ENCODE assay signal across 8 cellular contexts in genomic region chr5:132496631-132497487, GRCh38. TPM values are rescaled to one million over a fixed set of nuclear protein-coding genes. Genes with fewer than 3 reads are reported as not detected.
DNase-seq lines count a peak whose midpoint lies in the region; TF ChIP-seq lines count a peak whose summit lies in the region.

No MANE protein-coding gene starts in this region.

- no peak for TF ChIP-seq CTCF in WI38 (IDR thresholded peaks at IDR 0.05; ENCODE audit: low read depth, low read length)
- no peak for TF ChIP-seq CTCF in colonic mucosa (IDR thresholded peaks at IDR 0.05)

- intact Hi-C loops in colonic mucosa (cut with DNase I), result no loop called here

- H3K27me3 ChIP-seq in MG63 (no peaks in the 10 kb centered on the region), colonic mucosa (no peaks in the 10 kb centered on the region)

- DNase-seq in DMS 273 (lab: John Stamatoyannopoulos, UW; ENCODE audit: unreplicated experiment) (peak; percentile 78), DMS 273 treated with DMSO at 0.1 percent for 48 hours (lab: John Stamatoyannopoulos, UW) (no peak), H4 (ENCODE audit: low spot score) (peak; percentile 80), MG63 (peak; percentile 95), colonic mucosa (peak; percentile 95), kidney glomerular epithelial cell (lab: John Stamatoyannopoulos, UW) (peak; percentile 73)
- DNase-seq in stimulated activated CD4-positive, alpha-beta T cell treated with anti-CD3 and anti-CD28 coated beads, Interleukin-15, amount 100 ng/mL, for 24 hours, result peak; percentile 81

- H3K27ac ChIP-seq in colonic mucosa, result peak overlapping the region; percentile 91

- no peaks in the 10 kb centered on the region for H3K9me3 ChIP-seq in MG63
- no peaks in the 10 kb centered on the region for H3K9me3 ChIP-seq in colonic mucosa

- H3K36me3 ChIP-seq in MG63, result no peaks in the 10 kb centered on the region
- no peaks in the 10 kb centered on the region for H3K36me3 ChIP-seq in colonic mucosa

- H3K4me1 ChIP-seq in colonic mucosa, result peaks cover 27% of the 10 kb centered on the region

- H3K4me3 ChIP-seq in MG63 (peak overlapping the region; percentile 54), WI38 (ENCODE audit: low read depth, low read length) (peak overlapping the region; percentile 71), colonic mucosa (peak overlapping the region; percentile 41)

- H3K9ac ChIP-seq in colonic mucosa (ENCODE audit: low read depth in 2 of 2, low read length in 2 of 2), result peak overlapping the region; percentile 71 to 95

RNA-seq across cellular contexts. Expression of gene IRF1, which starts 6.3 kb away (rescaled TPM):
- total RNA-seq in H4 (2014; rRNA removed; shearing (Covaris generic)), result 14.3 and 30.2 TPM in 2 replicates
- 14.2 and 34.7 TPM in 2 replicates for total RNA-seq in MG63 (2014; rRNA removed; shearing (Covaris generic); ENCODE audit: low replicate concordance)
- 10 to 100 TPM; 59.7 to 87.8 TPM for total RNA-seq in colonic mucosa

RNA-seq across cellular contexts. Expression of gene IL5, which starts 46.5 kb away (rescaled TPM):
- not detected in 2 replicates for total RNA-seq in H4 (2014; rRNA removed; shearing (Covaris generic))
- total RNA-seq in MG63 (2014; rRNA removed; shearing (Covaris generic); ENCODE audit: low replicate concordance), result not detected in 2 replicates
- total RNA-seq in colonic mucosa, result not detected

RNA-seq across cellular contexts. Expression of gene RAD50, which starts 59.9 kb away (rescaled TPM):
- 23.2 and 24.8 TPM in 2 replicates for total RNA-seq in H4 (2014; rRNA removed; shearing (Covaris generic))
- total RNA-seq in MG63 (2014; rRNA removed; shearing (Covaris generic); ENCODE audit: low replicate concordance), result 35.7 and 47.7 TPM in 2 replicates
- total RNA-seq in colonic mucosa, result 10 to 100 TPM; 29.5 to 37.0 TPM
